ENCODE assay signal across 9 cellular contexts in genomic region chr6:1612386-1612893, GRCh38. TPM values are rescaled to one million over a fixed set of nuclear protein-coding genes. Genes with fewer than 3 reads are reported as not detected.
DNase-seq lines count a peak whose midpoint lies in the region; ATAC-seq and TF ChIP-seq lines count a peak whose summit lies in the region.
"Had no signal": no experiment of that assay in that cellular context is flagged by ENCODE, and none has a peak within 500 bp of the region (broad histone marks: within the 10 kb centered on the region; RNA-seq: fewer than 3 reads in every experiment).

No MANE protein-coding gene starts in this region.

- no peak for DNase-seq in choroid plexus epithelial cell (ENCODE audit: low read depth)
- DNase-seq in natural killer cell: no peak
- no peak for DNase-seq in C1 segment of cervical spinal cord (lab: John Stamatoyannopoulos, UW)
- DNase-seq in mucosa of descending colon: no peak
- DNase-seq in activated CD4-positive, alpha-beta T cell treated with anti-CD3 and anti-CD28 coated beads for 1 hour: no peak
- no peak for DNase-seq in stimulated activated CD4-positive, alpha-beta T cell treated with anti-CD3 and anti-CD28 coated beads, Interleukin-2, amount 100 ng/mL, for 48 hours

- H3K4me1 ChIP-seq in ACC112 (ENCODE audit: control insufficient read depth, insufficient read depth, low read length, unreplicated experiment) (peaks cover 12% of the 10 kb centered on the region), HUES6 (ENCODE audit: control insufficient read depth, insufficient read depth, low read length) (peaks cover 32% of the 10 kb centered on the region), mucosa of descending colon (ENCODE audit: low read depth) (peaks cover 40% of the 10 kb centered on the region)

- H3K27me3 Mint-ChIP-seq in natural killer cell (ENCODE audit: low read depth in 2 of 2): peaks cover 30 to 47% of the 10 kb centered on the region in 2 donors

- TF ChIP-seq CTCF in choroid plexus epithelial cell (conservative IDR thresholded peaks at IDR 0.05; ENCODE audit: low read depth, low read length): no peak
- TF ChIP-seq CTCF in natural killer cell (IDR thresholded peaks at IDR 0.05): no peak
- no peak for TF ChIP-seq CTCF in mucosa of descending colon (IDR thresholded peaks at IDR 0.05)

- no peak overlapping the region for H3K9ac ChIP-seq in HUES6 (ENCODE audit: low read length)

- peaks cover 14% of the 10 kb centered on the region for H3K79me2 ChIP-seq in ACC112 (ENCODE audit: control insufficient read depth, insufficient read depth, low read length, unreplicated experiment)

- peaks cover 27 to 28% of the 10 kb centered on the region in 2 donors for H3K4me1 Mint-ChIP-seq in natural killer cell

- H3K27ac ChIP-seq in ACC112 (ENCODE audit: low read depth, low read length): no peak overlapping the region
- H3K27ac ChIP-seq in HUES6 (ENCODE audit: low read depth, low read length): no peak overlapping the region

- H3K36me3 ChIP-seq in ACC112 (ENCODE audit: insufficient read depth, low read length): no peaks in the 10 kb centered on the region
- H3K36me3 ChIP-seq in HUES6 (ENCODE audit: control insufficient read depth, insufficient read depth, low read length): no peaks in the 10 kb centered on the region
- no peaks in the 10 kb centered on the region for H3K36me3 ChIP-seq in mucosa of descending colon (ENCODE audit: low read depth)

- H3K4me3 ChIP-seq in ACC112 (ENCODE audit: low read depth, low read length): peak overlapping the region; percentile 92
- peak overlapping the region; percentile 52 for H3K4me3 ChIP-seq in HUES6 (ENCODE audit: low read depth, low read length)
- H3K4me3 ChIP-seq in choroid plexus epithelial cell (ENCODE audit: low read depth, low read length): peak overlapping the region; percentile 63
- H3K4me3 ChIP-seq in mucosa of descending colon: no peak overlapping the region

- H3K9me3 ChIP-seq in HUES6 (ENCODE audit: control insufficient read depth, insufficient read depth, low read depth, low read length) (no peaks in the 10 kb centered on the region), mucosa of descending colon (no peaks in the 10 kb centered on the region)
- H3K9me3 ChIP-seq: body of pancreas had no signal

- H3K27me3 ChIP-seq in ACC112 (ENCODE audit: insufficient read depth, low read length) (peaks cover 14% of the 10 kb centered on the region), HUES6 (ENCODE audit: control insufficient read depth, insufficient read depth, low read length) (peaks cover 97% of the 10 kb centered on the region)

- no peaks in the 10 kb centered on the region for H3K9me3 Mint-ChIP-seq in natural killer cell

- ATAC-seq in natural killer cell (no peak), mucosa of descending colon (no peak)
- ATAC-seq: body of pancreas had no signal

- H3K36me3 Mint-ChIP-seq in natural killer cell: no peaks in the 10 kb centered on the region

- no peak overlapping the region for H2AFZ ChIP-seq in ACC112 (ENCODE audit: low read length, unreplicated experiment)

- intact Hi-C loops in natural killer cell (cut with micrococcal nuclease): no loop called here
- intact Hi-C loops in mucosa of descending colon (cut with DNase I, micrococcal nuclease): no loop called here

- H3K4me3 Mint-ChIP-seq in natural killer cell: peak overlapping the region; percentile 91

- H3K27ac Mint-ChIP-seq in natural killer cell: peak overlapping the region; percentile 41 to 48

RNA-seq across cellular contexts. Expression of gene FOXC1, which starts 2.7 kb away (rescaled TPM):
- under 1 TPM in 2 of 3 donors, not detected in 1; 0.16 to 0.21 TPM for total RNA-seq in natural killer cell
- 1 to 10 TPM; 1.1 to 1.7 (median 1.6) TPM for total RNA-seq in mucosa of descending colon
